7 cellular contexts compared by ENCODE assay signal in genomic region chr11:697028-697491, GRCh38. TPM values are rescaled to one million over a fixed set of nuclear protein-coding genes. Genes with fewer than 3 reads are reported as not detected.
DNase-seq lines count a peak whose midpoint lies in the region; ATAC-seq, FAIRE-seq and TF ChIP-seq lines count a peak whose summit lies in the region.

No MANE protein-coding gene starts in this region.

- TF ChIP-seq CTCF in fibroblast of mammary gland (conservative IDR thresholded peaks at IDR 0.05; ENCODE audit: control insufficient read depth, insufficient read depth, low read depth, low read length) (no peak), smooth muscle cell (IDR thresholded peaks at IDR 0.05; ENCODE audit: borderline replicate concordance, insufficient read depth, poor library complexity, severe bottlenecking) (no peak)

- H3K27me3 ChIP-seq in smooth muscle cell (ENCODE audit: low read depth): no peaks in the 10 kb centered on the region

- H3K4me2 ChIP-seq in smooth muscle cell: peak overlapping the region; percentile 96

- 59% methylated on average over 9 of the region's 9 CpGs for WGBS in smooth muscle cell (ENCODE audit: low lambda C conversion rate)

- no peak for ATAC-seq in GM21381 (IDR thresholded peaks at IDR 0.05; ENCODE audit: unreplicated experiment)

- H3K79me2 ChIP-seq in smooth muscle cell (ENCODE audit: low read depth): peaks cover 27% of the 10 kb centered on the region

- H2AFZ ChIP-seq in smooth muscle cell (ENCODE audit: low read depth): no peak overlapping the region

- FAIRE-seq in GM12892 (lab: Jason Lieb, UNC) (peak; percentile 93), RCC 7860 (lab: Jason Lieb, UNC) (peak; percentile 81)

- TF ChIP-seq POLR2A in GM12892 (IDR thresholded peaks at IDR 0.05; ENCODE audit: low read depth, low read length): no peak

- H3K9me3 ChIP-seq in smooth muscle cell (replicated peaks; ENCODE audit: low read depth): no peaks in the 10 kb centered on the region

- H3K9ac ChIP-seq in smooth muscle cell (ENCODE audit: low read depth): peak overlapping the region; percentile 100

- H3K4me1 ChIP-seq in smooth muscle cell (ENCODE audit: low read depth): peaks cover 36% of the 10 kb centered on the region

- H3K4me3 ChIP-seq in fibroblast of mammary gland (ENCODE audit: control insufficient read depth, low read depth, low read length) (peak overlapping the region; percentile 82), smooth muscle cell (peak overlapping the region; percentile 91)

- H4K20me1 ChIP-seq in smooth muscle cell (ENCODE audit: low read depth): peaks cover 64% of the 10 kb centered on the region

- DNase-seq in GM12892 (ENCODE audit: insufficient read length) (no peak), RCC 7860 (ENCODE audit: low spot score) (peak; percentile 83), fibroblast of mammary gland (ENCODE audit: low read depth) (peak; percentile 87), smooth muscle cell (lab: John Stamatoyannopoulos, UW; ENCODE audit: unreplicated experiment) (no peak), NCI-H2029 treated with DMSO at 0.1 percent for 48 hours (lab: John Stamatoyannopoulos, UW) (no peak), anterior cingulate cortex (lab: John Stamatoyannopoulos, UW) (no peak)

- H3K36me3 ChIP-seq in smooth muscle cell (ENCODE audit: low read depth): no peaks in the 10 kb centered on the region

- H3K27ac ChIP-seq in smooth muscle cell (ENCODE audit: low read depth): peak overlapping the region; percentile 100

- H3F3A ChIP-seq in smooth muscle cell (ENCODE audit: low read depth): peaks cover 16% of the 10 kb centered on the region

RNA-seq across cellular contexts. Expression of gene TMEM80, which starts 1.4 kb away (rescaled TPM):
- 13.3 TPM for polyA plus RNA-seq in GM12892 (2012; ENCODE audit: missing spikeins)
- total RNA-seq in smooth muscle cell: 5.5 and 9.0 TPM in 2 replicates
- polyA plus RNA-seq in smooth muscle cell: 14.3 and 24.3 TPM in 2 replicates

RNA-seq across cellular contexts. Expression of gene DEAF1, which starts 2.0 kb away (rescaled TPM):
- 23.2 TPM for polyA plus RNA-seq in GM12892 (2012; ENCODE audit: missing spikeins)
- total RNA-seq in smooth muscle cell: 18.7 and 19.0 TPM in 2 replicates
- polyA plus RNA-seq in smooth muscle cell: 39.2 and 61.5 TPM in 2 replicates

RNA-seq across cellular contexts. Expression of gene EPS8L2, which starts 9.0 kb away (rescaled TPM):
- polyA plus RNA-seq in GM12892 (2012; ENCODE audit: missing spikeins): 13.7 TPM
- total RNA-seq in smooth muscle cell: 47.9 and 74.9 TPM in 2 replicates
- 37.7 and 133 TPM in 2 replicates for polyA plus RNA-seq in smooth muscle cell

RNA-seq across cellular contexts. Expression of gene TALDO1, which starts 50.2 kb away (rescaled TPM):
- polyA plus RNA-seq in GM12892 (2012; ENCODE audit: missing spikeins): 113 TPM
- 100 and 103 TPM in 2 replicates for total RNA-seq in smooth muscle cell
- polyA plus RNA-seq in smooth muscle cell: 155 and 158 TPM in 2 replicates

RNA-seq across cellular contexts. Expression of gene DRD4, which starts 60.0 kb away (rescaled TPM):
- polyA plus RNA-seq in GM12892 (2012; ENCODE audit: missing spikeins): not detected
- not detected in 2 replicates for total RNA-seq in smooth muscle cell
- polyA plus RNA-seq in smooth muscle cell: 2.7 and 3.1 TPM in 2 replicates

Comparison
In these comparisons a context has a peak if more than half of its experiments do, and no peak if none do; other contexts are left out.
1. DNase-seq: peak in RCC 7860 (single experiment) and fibroblast of mammary gland (single experiment); none in GM12892 (single experiment), smooth muscle cell (single experiment), NCI-H2029 treated with DMSO at 0.1 percent for 48 hours (single experiment) and anterior cingulate cortex (0 of 58).